ENCODE assay signal across 8 cellular contexts in the genomic region with DNA sequence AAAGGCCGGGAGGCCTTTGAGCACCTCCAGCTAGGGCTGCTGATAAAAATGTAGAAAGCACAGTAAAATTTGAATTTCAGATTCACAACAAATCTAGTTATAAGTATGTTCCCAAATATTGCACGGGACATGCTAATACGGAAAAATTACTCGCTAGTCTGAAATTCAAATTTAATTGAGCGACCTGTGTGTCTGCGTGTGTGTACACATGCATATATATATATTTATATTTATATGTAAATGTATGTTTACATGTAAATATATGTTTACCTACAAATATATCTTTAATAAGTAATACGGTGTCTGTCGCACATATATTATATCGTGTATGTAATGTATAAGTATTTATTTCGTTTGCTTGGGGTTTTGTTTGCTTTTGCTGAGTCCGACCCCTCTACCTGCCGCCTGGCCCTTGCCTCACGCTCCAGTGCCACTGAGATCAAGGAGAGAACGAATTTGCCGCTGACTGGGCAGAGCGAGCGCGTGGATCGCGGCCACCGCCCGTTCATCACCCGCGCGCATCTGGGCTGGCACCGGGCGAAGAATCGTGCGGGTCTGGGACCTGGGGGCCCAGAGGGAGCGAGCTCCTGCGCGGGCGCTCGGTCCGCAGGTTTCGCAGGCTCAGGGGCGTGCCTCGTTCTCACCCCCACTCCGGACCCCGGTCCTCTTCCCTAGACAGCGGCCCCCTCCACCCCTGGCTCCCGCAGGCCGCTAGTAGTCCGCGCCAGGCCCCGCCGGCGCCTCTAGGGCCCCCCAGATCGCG. TPM values are rescaled to one million over a fixed set of nuclear protein-coding genes. Genes with fewer than 3 reads are reported as not detected.
DNase-seq lines count a peak whose midpoint lies in the region; ATAC-seq and TF ChIP-seq lines count a peak whose summit lies in the region.

No MANE protein-coding gene starts in this region.

- H3K27ac ChIP-seq in right lobe of liver (no peak overlapping the region), suprapubic skin (no peak overlapping the region)

- TF ChIP-seq EP300 in suprapubic skin (IDR thresholded peaks at IDR 0.05): no peak

- POLR2A ChIA-PET in activated CD4-positive, alpha-beta T cell treated with anti-CD3 and anti-CD28 coated beads for 36 hours (lab: Charles Lee): no interaction called here

- H3K27me3 Mint-ChIP-seq in activated CD4-positive, alpha-beta T cell treated with anti-CD3 and anti-CD28 coated beads for 36 hours: peaks cover 20% of the 10 kb centered on the region
- peaks cover 36% of the 10 kb centered on the region for H3K27me3 Mint-ChIP-seq in activated naive CD8-positive, alpha-beta T cell treated with anti-CD3 and anti-CD28 coated beads for 36 hours

- CTCF ChIA-PET in activated CD4-positive, alpha-beta T cell treated with anti-CD3 and anti-CD28 coated beads for 36 hours (lab: Charles Lee): no interaction called here

- TF ChIP-seq CTCF in right lobe of liver (IDR thresholded peaks at IDR 0.05) (no peak), suprapubic skin (IDR thresholded peaks at IDR 0.05) (no peak)

- H3K4me3 Mint-ChIP-seq in activated CD4-positive, alpha-beta T cell treated with anti-CD3 and anti-CD28 coated beads for 36 hours: peak overlapping the region; percentile 71
- H3K4me3 Mint-ChIP-seq in activated naive CD8-positive, alpha-beta T cell treated with anti-CD3 and anti-CD28 coated beads for 36 hours: peak overlapping the region; percentile 80

- H3K27me3 ChIP-seq in right lobe of liver (peaks cover 10 to 33% of the 10 kb centered on the region in 2 donors), suprapubic skin (peaks cover 54% of the 10 kb centered on the region)

- peaks cover 0 to 26% (median 0%) of the 10 kb centered on the region in 4 donors for H3K4me1 ChIP-seq in right lobe of liver
- peaks cover 43% of the 10 kb centered on the region for H3K4me1 ChIP-seq in suprapubic skin

- intact Hi-C loops in activated CD4-positive, alpha-beta T cell treated with anti-CD3 and anti-CD28 coated beads for 36 hours (cut with DNase I, micrococcal nuclease): loop anchor here (1.0 to 5.0 kb wide), 7 partner anchors 26 to 250 kb away; a partner anchor contains a TSS
- intact Hi-C loops in right lobe of liver (cut with DNase I): no loop called here

- WGBS in right lobe of liver (ENCODE audit: insufficient coverage, low coverage, low lambda C conversion rate, missing lambda C conversion rate): 10% methylated on average over 37 of the region's 50 CpGs
- 25% methylated on average over 17 of the region's 50 CpGs for WGBS in suprapubic skin

- H3K9me3 ChIP-seq in right lobe of liver: no peaks in the 10 kb centered on the region
- no peaks in the 10 kb centered on the region for H3K9me3 ChIP-seq in suprapubic skin

- peaks cover 24% of the 10 kb centered on the region for H3K4me1 Mint-ChIP-seq in activated CD4-positive, alpha-beta T cell treated with anti-CD3 and anti-CD28 coated beads for 36 hours
- H3K4me1 Mint-ChIP-seq in activated naive CD8-positive, alpha-beta T cell treated with anti-CD3 and anti-CD28 coated beads for 36 hours: peaks cover 22% of the 10 kb centered on the region

- no peaks in the 10 kb centered on the region for H3K9me3 Mint-ChIP-seq in activated CD4-positive, alpha-beta T cell treated with anti-CD3 and anti-CD28 coated beads for 36 hours (ENCODE audit: low read depth)
- no peaks in the 10 kb centered on the region for H3K9me3 Mint-ChIP-seq in activated naive CD8-positive, alpha-beta T cell treated with anti-CD3 and anti-CD28 coated beads for 36 hours

- DNase-seq in activated CD4-positive, alpha-beta T cell treated with anti-CD3 and anti-CD28 coated beads for 36 hours: no peak
- DNase-seq in activated CD4-positive, alpha-beta T cell treated with anti-CD3 and anti-CD28 coated beads for 48 hours: no peak
- DNase-seq in activated naive CD8-positive, alpha-beta T cell treated with anti-CD3 and anti-CD28 coated beads for 36 hours: no peak
- DNase-seq in right lobe of liver (peak in 2 of 3 donors; percentile 46 to 47), suprapubic skin (ENCODE audit: low spot score in 2 of 2) (peak in 1 of 2 donors; percentile 59), NOMO-1 treated with dmso at 0.1 percent for 144 hours (lab: John Stamatoyannopoulos, UW; ENCODE audit: unreplicated experiment) (no peak)
- no peak for DNase-seq in central memory CD4-positive, alpha-beta T cell

- no peak for ATAC-seq in activated CD4-positive, alpha-beta T cell treated with anti-CD3 and anti-CD28 coated beads for 36 hours
- ATAC-seq in right lobe of liver (no peak), HG03457 (IDR thresholded peaks at IDR 0.05; ENCODE audit: unreplicated experiment) (no peak)

- no peak overlapping the region for H3K27ac Mint-ChIP-seq in activated CD4-positive, alpha-beta T cell treated with anti-CD3 and anti-CD28 coated beads for 36 hours
- no peak overlapping the region for H3K27ac Mint-ChIP-seq in activated naive CD8-positive, alpha-beta T cell treated with anti-CD3 and anti-CD28 coated beads for 36 hours

- H3K36me3 ChIP-seq in right lobe of liver: peaks cover 0 to 13% (median 0%) of the 10 kb centered on the region in 4 donors
- peaks cover 19% of the 10 kb centered on the region for H3K36me3 ChIP-seq in suprapubic skin

- H3K4me3 ChIP-seq in right lobe of liver (peak overlapping the region in 2 of 3 donors; percentile 82 to 90), suprapubic skin (peak overlapping the region; percentile 75)

- peaks cover 7% of the 10 kb centered on the region for H3K36me3 Mint-ChIP-seq in activated CD4-positive, alpha-beta T cell treated with anti-CD3 and anti-CD28 coated beads for 36 hours (ENCODE audit: low read depth)
- peaks cover 3% of the 10 kb centered on the region for H3K36me3 Mint-ChIP-seq in activated naive CD8-positive, alpha-beta T cell treated with anti-CD3 and anti-CD28 coated beads for 36 hours

- TF ChIP-seq POLR2A in right lobe of liver (IDR thresholded peaks at IDR 0.05) (no peak), suprapubic skin (IDR thresholded peaks at IDR 0.05) (no peak)

RNA-seq across cellular contexts. Expression of a gene that starts 0.5 kb away (rescaled TPM):
- 10 to 100 TPM; 26.3 to 28.9 TPM for total RNA-seq in activated CD4-positive, alpha-beta T cell treated with anti-CD3 and anti-CD28 coated beads for 36 hours
- total RNA-seq in activated naive CD8-positive, alpha-beta T cell treated with anti-CD3 and anti-CD28 coated beads for 36 hours: 10 to 100 TPM; 30.2 to 31.2 TPM
- 1 to 10 TPM; 5.6 to 9.1 (median 7.1) TPM for total RNA-seq in right lobe of liver
- 10 to 100 TPM; 16.4 to 33.7 (median 19.6) TPM for total RNA-seq in suprapubic skin

RNA-seq across cellular contexts. Expression of a gene that starts 1.9 kb away (rescaled TPM):
- total RNA-seq in activated CD4-positive, alpha-beta T cell treated with anti-CD3 and anti-CD28 coated beads for 36 hours: under 1 TPM; 0.32 to 0.40 TPM
- total RNA-seq in activated naive CD8-positive, alpha-beta T cell treated with anti-CD3 and anti-CD28 coated beads for 36 hours: under 1 TPM; 0.50 to 0.58 TPM
- total RNA-seq in right lobe of liver (1 to 10 TPM in 2 of 6 experiments, under 1 TPM in 4; 0.05 to 2.3 (median 0.32) TPM), suprapubic skin (10 to 100 TPM in 3 of 4 donors, 1 to 10 TPM in 1; 8.8 to 24.7 (median 16.9) TPM)

RNA-seq across cellular contexts. Expression of a gene that starts 25.6 kb away (rescaled TPM):
- 1 to 10 TPM; 6.7 to 7.2 TPM for total RNA-seq in activated CD4-positive, alpha-beta T cell treated with anti-CD3 and anti-CD28 coated beads for 36 hours
- 1 to 10 TPM; 9.5 to 10.0 TPM for total RNA-seq in activated naive CD8-positive, alpha-beta T cell treated with anti-CD3 and anti-CD28 coated beads for 36 hours
- 10 to 100 TPM; 42.5 to 54.6 (median 53.4) TPM for total RNA-seq in right lobe of liver
- 10 to 100 TPM; 36.9 to 52.6 (median 44.8) TPM for total RNA-seq in suprapubic skin

RNA-seq across cellular contexts. Expression of a gene that starts 39.1 kb away (rescaled TPM):
- total RNA-seq in activated CD4-positive, alpha-beta T cell treated with anti-CD3 and anti-CD28 coated beads for 36 hours: 1 to 10 TPM; 2.6 to 4.5 TPM
- 1 to 10 TPM; 1.7 to 2.5 TPM for total RNA-seq in activated naive CD8-positive, alpha-beta T cell treated with anti-CD3 and anti-CD28 coated beads for 36 hours
- total RNA-seq in right lobe of liver (1 to 10 TPM; 2.2 to 9.6 (median 4.4) TPM), suprapubic skin (100 to 1,000 TPM in 1 of 4 donors, 10 to 100 TPM in 3; 66.7 to 120 (median 74.5) TPM)

Comparison
In these comparisons a context has a peak if more than half of its experiments do, and no peak if none do; other contexts are left out.
1. DNase-seq: peak in right lobe of liver (2 of 3); none in activated CD4-positive, alpha-beta T cell treated with anti-CD3 and anti-CD28 coated beads for 36 hours (single experiment), activated CD4-positive, alpha-beta T cell treated with anti-CD3 and anti-CD28 coated beads for 48 hours (single experiment), activated naive CD8-positive, alpha-beta T cell treated with anti-CD3 and anti-CD28 coated beads for 36 hours (single experiment), central memory CD4-positive, alpha-beta T cell (single experiment) and NOMO-1 treated with dmso at 0.1 percent for 144 hours (single experiment).
2. intact Hi-C loops: an anchor here in activated CD4-positive, alpha-beta T cell treated with anti-CD3 and anti-CD28 coated beads for 36 hours (1.0 to 5.0 kb wide); none called in right lobe of liver.